In the genomic region with DNA sequence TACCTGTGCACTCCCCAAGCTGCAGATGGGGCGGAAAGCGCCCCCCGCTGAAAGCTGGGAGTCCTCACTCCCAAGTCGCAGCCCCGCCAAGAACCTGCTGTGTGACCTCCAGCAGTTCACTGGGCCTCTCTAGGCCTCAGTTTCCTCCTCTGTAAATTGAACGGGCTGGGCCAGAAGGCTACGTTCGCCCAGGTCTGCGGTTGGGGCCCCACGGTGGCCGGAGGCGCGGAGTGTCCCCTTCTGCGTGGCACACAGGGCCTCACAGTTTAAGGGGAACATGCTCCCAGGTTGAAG, we compare ENCODE assay signal across 8 cellular contexts. TPM values are rescaled to one million over a fixed set of nuclear protein-coding genes. Genes with fewer than 3 reads are reported as not detected.
A peak's percentile ranks its signal among the peaks of the same experiment; 100 is the strongest.
DNase-seq lines count a peak whose midpoint lies in the region; ATAC-seq and TF ChIP-seq lines count a peak whose summit lies in the region.

No MANE protein-coding gene starts in this region.

- peaks cover 9 to 16% of the 10 kb centered on the region in 2 experiments; a peak in 2 of 3 replicates for H3K36me3 ChIP-seq in HEK293 (ENCODE audit: control insufficient read depth in 2 of 2, insufficient read depth in 1 of 2, low read length in 2 of 2)

- no peaks in the 10 kb centered on the region for H3K9me3 ChIP-seq in HEK293 (ENCODE audit: control insufficient read depth, insufficient read depth, low read depth, low read length)

- TF ChIP-seq CTCF in HEK293 (tag by site-specific recombination; IDR thresholded peaks at IDR 0.05): no peak

- H3K27ac ChIP-seq in HEK293 (ENCODE audit: extremely low read depth, low read depth, low read length): peak overlapping the region; percentile 70; the same call in 1 of the 2 replicates

- no peak for DNase-seq in activated CD4-positive, alpha-beta memory T cell treated with anti-CD3 and anti-CD28 coated beads for 36 hours
- DNase-seq in NCI-H2081 treated with DMSO at 0.1 percent for 48 hours (lab: John Stamatoyannopoulos, UW) (no peak), HPDE6-E6E7 (ENCODE audit: extremely low spot score) (no peak)

- peaks cover 1% of the 10 kb centered on the region; the same call in 1 of the 2 replicates for H3K4me1 ChIP-seq in HEK293 (ENCODE audit: control insufficient read depth, insufficient read depth, low read length)

- ATAC-seq in stimulated activated memory B cell treated with anti-CD40 and anti-IgM and Interleukin-4, amounts not matched to agents 10 μg/mL and 1 μg/mL and 100 μg/mL, for 72 hours: no peak
- ATAC-seq in GM21576 (IDR thresholded peaks at IDR 0.05; ENCODE audit: unreplicated experiment): no peak
- no peak for ATAC-seq in GM18870 (IDR thresholded peaks at IDR 0.05; ENCODE audit: unreplicated experiment)

- H3K27me3 Mint-ChIP-seq in activated CD4-positive, alpha-beta memory T cell treated with anti-CD3 and anti-CD28 coated beads for 36 hours: no peaks in the 10 kb centered on the region
- no peaks in the 10 kb centered on the region for H3K27me3 Mint-ChIP-seq in stimulated activated memory B cell treated with anti-CD40 and anti-IgM and Interleukin-4, amounts not matched to agents 10 μg/mL and 1 μg/mL and 100 μg/mL, for 72 hours

- CTCF ChIA-PET in HEK293 (lab: Yijun Ruan, JAX): interaction anchor here (0.5 to 11.0 kb wide), 9 partner anchors 12 to 695 kb away, joined by 3 to 170 read pairs (median 6); a partner anchor contains a TSS
- CTCF ChIA-PET in activated CD4-positive, alpha-beta memory T cell treated with anti-CD3 and anti-CD28 coated beads for 36 hours (lab: Charles Lee): interaction anchor here (0.6 to 5.8 kb wide), 27 partner anchors 9 to 921 kb away, joined by 3 to 89 read pairs (median 6); a partner anchor contains a TSS

- intact Hi-C loops in activated CD4-positive, alpha-beta memory T cell treated with anti-CD3 and anti-CD28 coated beads for 36 hours (cut with micrococcal nuclease): loop anchor here (2.0 kb wide), 1 partner anchor 62 kb away; no protein-coding TSS in a partner anchor

- H3K4me3 ChIP-seq in HEK293 (ENCODE audit: low read depth, low read length) (peak overlapping the region; percentile 63), iPS-11a (ENCODE audit: low read depth, low read length) (peak overlapping the region; percentile 50)

- POLR2A ChIA-PET in HEK293 (lab: Yijun Ruan, JAX): interaction anchor here (0.8 to 12.0 kb wide), 4 partner anchors 12 to 370 kb away, joined by 7 to 234 read pairs (median 11); a partner anchor contains a TSS
- POLR2A ChIA-PET in activated CD4-positive, alpha-beta memory T cell treated with anti-CD3 and anti-CD28 coated beads for 36 hours (lab: Charles Lee): interaction anchor here (0.9 to 3.7 kb wide), 9 partner anchors 11 to 132 kb away, joined by 3 to 69 read pairs (median 4); a partner anchor contains a TSS

- peaks cover 6% of the 10 kb centered on the region for H3K36me3 Mint-ChIP-seq in activated CD4-positive, alpha-beta memory T cell treated with anti-CD3 and anti-CD28 coated beads for 36 hours
- peaks cover 8% of the 10 kb centered on the region for H3K36me3 Mint-ChIP-seq in stimulated activated memory B cell treated with anti-CD40 and anti-IgM and Interleukin-4, amounts not matched to agents 10 μg/mL and 1 μg/mL and 100 μg/mL, for 72 hours

- H3K4me3 Mint-ChIP-seq in activated CD4-positive, alpha-beta memory T cell treated with anti-CD3 and anti-CD28 coated beads for 36 hours: peak overlapping the region; percentile 79
- H3K4me3 Mint-ChIP-seq in stimulated activated memory B cell treated with anti-CD40 and anti-IgM and Interleukin-4, amounts not matched to agents 10 μg/mL and 1 μg/mL and 100 μg/mL, for 72 hours: peak overlapping the region; percentile 82

- peaks cover 11% of the 10 kb centered on the region for H3K4me1 Mint-ChIP-seq in activated CD4-positive, alpha-beta memory T cell treated with anti-CD3 and anti-CD28 coated beads for 36 hours (ENCODE audit: low read depth)
- peaks cover 31% of the 10 kb centered on the region for H3K4me1 Mint-ChIP-seq in stimulated activated memory B cell treated with anti-CD40 and anti-IgM and Interleukin-4, amounts not matched to agents 10 μg/mL and 1 μg/mL and 100 μg/mL, for 72 hours

- H3K27ac Mint-ChIP-seq in activated CD4-positive, alpha-beta memory T cell treated with anti-CD3 and anti-CD28 coated beads for 36 hours: peak overlapping the region; percentile 71
- H3K27ac Mint-ChIP-seq in stimulated activated memory B cell treated with anti-CD40 and anti-IgM and Interleukin-4, amounts not matched to agents 10 μg/mL and 1 μg/mL and 100 μg/mL, for 72 hours: peak overlapping the region; percentile 82

- no peaks in the 10 kb centered on the region for H3K9me3 Mint-ChIP-seq in activated CD4-positive, alpha-beta memory T cell treated with anti-CD3 and anti-CD28 coated beads for 36 hours
- H3K9me3 Mint-ChIP-seq in stimulated activated memory B cell treated with anti-CD40 and anti-IgM and Interleukin-4, amounts not matched to agents 10 μg/mL and 1 μg/mL and 100 μg/mL, for 72 hours: no peaks in the 10 kb centered on the region

TF ChIP-seq in HEK293, 187 proteins besides CTCF, POLR2A, EP300 and RAD21:
- 0 out of 2 replicates have a peak, but pooled peaks have one; percentile 11 for TF ChIP-seq BCL11B (tag by site-specific recombination; IDR thresholded peaks at IDR 0.05; ENCODE audit: low read depth)
- TF ChIP-seq ZBTB8A (tag by site-specific recombination; IDR thresholded peaks at IDR 0.05): peak; percentile 32; the same call in 1 of the 2 replicates
- TF ChIP-seq GLIS1 (tag by site-specific recombination; IDR thresholded peaks at IDR 0.05): no peak

RNA-seq across cellular contexts. Expression of a gene that starts 0.6 kb away (rescaled TPM):
- total RNA-seq in activated CD4-positive, alpha-beta memory T cell treated with anti-CD3 and anti-CD28 coated beads for 36 hours: 10 to 100 TPM; 69.3 to 69.7 TPM

RNA-seq across cellular contexts. Expression of a gene that starts 20.2 kb away (rescaled TPM):
- 10 to 100 TPM; 21.8 to 24.7 TPM for total RNA-seq in activated CD4-positive, alpha-beta memory T cell treated with anti-CD3 and anti-CD28 coated beads for 36 hours

RNA-seq across cellular contexts. Expression of a gene that starts 43.1 kb away (rescaled TPM):
- total RNA-seq in activated CD4-positive, alpha-beta memory T cell treated with anti-CD3 and anti-CD28 coated beads for 36 hours: 1 to 10 TPM in 1 of 2 experiments, under 1 TPM in 1; 0.67 to 1.1 TPM
